1 cellular context compared by ENCODE assay signal in the genomic region with DNA sequence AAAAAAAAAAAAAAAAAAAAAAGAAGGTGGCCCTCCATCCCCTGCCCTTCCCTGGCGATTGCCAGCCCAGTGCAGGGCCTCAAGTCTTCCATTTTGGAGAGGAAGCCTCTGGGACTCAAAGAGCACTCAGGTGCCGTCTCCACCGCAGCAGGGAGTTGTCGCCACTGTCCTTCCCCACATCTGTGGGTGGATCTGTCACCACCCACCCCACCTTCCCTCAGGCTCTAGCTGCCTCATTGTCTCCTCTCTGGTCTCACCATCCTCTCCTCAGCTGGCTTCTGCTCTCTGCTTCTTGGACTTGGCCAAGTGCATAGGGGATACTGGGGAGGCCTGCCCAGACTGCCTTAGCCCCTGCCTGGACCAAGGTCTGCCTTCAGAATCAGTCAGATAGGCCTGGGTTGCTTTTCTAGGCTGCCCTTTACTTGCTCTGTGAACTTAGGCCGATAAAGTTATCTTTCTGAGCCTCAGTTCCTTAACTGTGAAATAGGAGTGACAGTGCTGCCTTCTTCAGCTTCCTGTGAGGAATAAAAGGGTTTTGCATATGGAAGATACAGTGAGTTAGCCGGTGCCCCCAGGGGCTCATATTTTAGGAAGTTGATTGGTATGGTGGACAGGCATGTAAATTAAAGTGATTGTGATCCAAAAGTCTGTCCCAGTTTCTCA.
TF ChIP-seq lines count a peak whose summit lies in the region.

No MANE protein-coding gene starts in this region.

TF ChIP-seq in HEK293, 187 proteins besides CTCF, POLR2A, EP300 and RAD21:
- no peak for TF ChIP-seq ZFP3 (tag by site-specific recombination; IDR thresholded peaks at IDR 0.05; ENCODE audit: low read depth)
- TF ChIP-seq EGR2 (tag by site-specific recombination; IDR thresholded peaks at IDR 0.05; ENCODE audit: low read depth): peak; percentile 42; the same call in 1 of the 2 replicates
- 0 out of 2 replicates have a peak, but pooled peaks have one; percentile 27 for TF ChIP-seq ZFHX2 (tag by site-specific recombination; conservative IDR thresholded peaks at IDR 0.05)
